In genomic region chr6:143079325-143079640, GRCh38 we compare ENCODE assay signal across 1 cellular context.
TF ChIP-seq lines count a peak whose summit lies in the region.

No MANE protein-coding gene starts in this region.

TF ChIP-seq in HepG2, 621 proteins besides CTCF, POLR2A, EP300 and RAD21 (continued from another document):
- no peak for TF ChIP-seq POGK (CRISPR knock-in tag; conservative IDR thresholded peaks at IDR 0.05)
- no peak for TF ChIP-seq ZBTB39 (CRISPR knock-in tag; IDR thresholded peaks at IDR 0.05)
- TF ChIP-seq ZNF749 (CRISPR knock-in tag; IDR thresholded peaks at IDR 0.05; ENCODE audit: borderline replicate concordance): no peak
- TF ChIP-seq ZNF776 (CRISPR knock-in tag; IDR thresholded peaks at IDR 0.05): no peak
- TF ChIP-seq NFIC (IDR thresholded peaks at IDR 0.05; ENCODE audit: low read length): peak; percentile 68; the same call in 1 of the 2 replicates
- no peak for TF ChIP-seq STAT6 (CRISPR knock-in tag; IDR thresholded peaks at IDR 0.05; ENCODE audit: borderline replicate concordance)
- no peak for TF ChIP-seq CHD4 (IDR thresholded peaks at IDR 0.05; ENCODE audit: borderline replicate concordance, low read length)
- no peak for TF ChIP-seq ZNF792 (CRISPR knock-in tag; IDR thresholded peaks at IDR 0.05)
- no peak for TF ChIP-seq ZHX1 (CRISPR knock-in tag; IDR thresholded peaks at IDR 0.05; ENCODE audit: low read depth)
- TF ChIP-seq ATAD3A (CRISPR knock-in tag; IDR thresholded peaks at IDR 0.05): no peak
- no peak for TF ChIP-seq ZBTB44 (CRISPR knock-in tag; IDR thresholded peaks at IDR 0.05)
- no peak for TF ChIP-seq PPARG (CRISPR knock-in tag; conservative IDR thresholded peaks at IDR 0.05)
